18 cellular contexts compared by ENCODE assay signal in genomic region chr14:28762290-28762948, GRCh38. TPM values are rescaled to one million over a fixed set of nuclear protein-coding genes. Genes with fewer than 3 reads are reported as not detected.
"Had no signal": no experiment of that assay in that cellular context is flagged by ENCODE, and none has a peak within 500 bp of the region (broad histone marks: within the 10 kb centered on the region; RNA-seq: fewer than 3 reads in every experiment).

No MANE protein-coding gene starts in this region.

- H3K9me3 ChIP-seq: left ventricle myocardium inferior, suprapubic skin had no signal

- H3K27ac ChIP-seq: left ventricle myocardium inferior, suprapubic skin, WERI-Rb-1 had no signal

- H3K4me3 ChIP-seq: left ventricle myocardium inferior, suprapubic skin had no signal

- DNase-seq: activated CD4-positive, alpha-beta T cell treated with anti-CD3 and anti-CD28 coated beads for 4 hours; activated CD8-positive, alpha-beta memory T cell treated with anti-CD3 and anti-CD28 coated beads, Interleukin-2, amount 50 U/mL, for 48 hours; activated CD8-positive, alpha-beta T cell treated with anti-CD3 and anti-CD28 coated beads for 36 hours; activated naive CD8-positive, alpha-beta T cell treated with anti-CD3 and anti-CD28 coated beads, Interleukin-2, amount 10 ng/mL, durations not matched to agents 7 days and 5 days; aorta; central memory CD4-positive, alpha-beta T cell; left ventricle myocardium inferior; stimulated activated CD4-positive, alpha-beta T cell treated with anti-CD3 and anti-CD28 coated beads, Interleukin-12 subunit alpha, Interleukin-12 subunit beta, amount 100 ng/mL, for 4 hours; T-cell; T1000; WERI-Rb-1 had no signal

- H3K4me3 Mint-ChIP-seq: activated CD8-positive, alpha-beta T cell treated with anti-CD3 and anti-CD28 coated beads for 36 hours; activated naive CD8-positive, alpha-beta T cell treated with anti-CD3 and anti-CD28 coated beads, Interleukin-2, amount 10 ng/mL, durations not matched to agents 7 days and 5 days; dendritic cell treated with granulocyte-macrophage colony-stimulating factor and Interleukin-4, amounts not matched to agents 40 ng/mL and 50 ng/mL, for 4 days; memory B cell; nephron; T-cell had no signal

- FAIRE-seq: islet of Langerhans had no signal

- H3K27ac Mint-ChIP-seq: activated CD8-positive, alpha-beta T cell treated with anti-CD3 and anti-CD28 coated beads for 36 hours; activated naive CD8-positive, alpha-beta T cell treated with anti-CD3 and anti-CD28 coated beads, Interleukin-2, amount 10 ng/mL, durations not matched to agents 7 days and 5 days; dendritic cell treated with granulocyte-macrophage colony-stimulating factor and Interleukin-4, amounts not matched to agents 40 ng/mL and 50 ng/mL, for 4 days; memory B cell; nephron; T-cell had no signal

- H3K9me3 Mint-ChIP-seq: activated naive CD8-positive, alpha-beta T cell treated with anti-CD3 and anti-CD28 coated beads, Interleukin-2, amount 10 ng/mL, durations not matched to agents 7 days and 5 days; dendritic cell treated with granulocyte-macrophage colony-stimulating factor and Interleukin-4, amounts not matched to agents 40 ng/mL and 50 ng/mL, for 4 days had no signal

- H3K36me3 Mint-ChIP-seq: activated naive CD8-positive, alpha-beta T cell treated with anti-CD3 and anti-CD28 coated beads, Interleukin-2, amount 10 ng/mL, durations not matched to agents 7 days and 5 days; memory B cell had no signal

- H3K36me3 ChIP-seq: left ventricle myocardium inferior, suprapubic skin, WERI-Rb-1 had no signal

RNA-seq across cellular contexts. Expression of gene FOXG1, which starts 4.2 kb away (rescaled TPM):
- total RNA-seq: activated CD8-positive, alpha-beta T cell treated with anti-CD3 and anti-CD28 coated beads for 36 hours; activated naive CD8-positive, alpha-beta T cell treated with anti-CD3 and anti-CD28 coated beads, Interleukin-2, amount 10 ng/mL, durations not matched to agents 7 days and 5 days; aorta; left ventricle myocardium inferior; osteoblast; suprapubic skin; T-cell; urinary bladder had no signal
- polyA plus RNA-seq: aorta, urinary bladder had no signal
